Comparison of ENCODE assay signal across 10 cellular contexts in genomic region chr15:90882781-90883525, GRCh38. TPM values are rescaled to one million over a fixed set of nuclear protein-coding genes. Genes with fewer than 3 reads are reported as not detected.
DNase-seq lines count a peak whose midpoint lies in the region; ATAC-seq and TF ChIP-seq lines count a peak whose summit lies in the region.
"Had no signal": no experiment of that assay in that cellular context is flagged by ENCODE, and none has a peak within 500 bp of the region (broad histone marks: within the 10 kb centered on the region; RNA-seq: fewer than 3 reads in every experiment).

No MANE protein-coding gene starts in this region.

- TF ChIP-seq EP300 in transverse colon (IDR thresholded peaks at IDR 0.05; ENCODE audit: low read depth): no peak

- TF ChIP-seq CTCF in natural killer cell (IDR thresholded peaks at IDR 0.05) (no peak), transverse colon (IDR thresholded peaks at IDR 0.05) (no peak)

- WGBS in transverse colon (ENCODE audit: low coverage in 1 of 2), 2 donors: 63 to 69% methylated on average over 2 to 13 of the region's 13 CpGs

- peaks cover 24% of the 10 kb centered on the region for H3K36me3 Mint-ChIP-seq in activated naive CD4-positive, alpha-beta T cell treated with anti-CD3 and anti-CD28 coated beads, Interleukin-2, amount 10 ng/mL, durations not matched to agents 7 days and 5 days
- peaks cover 93% of the 10 kb centered on the region for H3K36me3 Mint-ChIP-seq in dendritic cell treated with granulocyte-macrophage colony-stimulating factor and Interleukin-4, amounts not matched to agents 40 ng/mL and 50 ng/mL, for 4 days (ENCODE audit: low read depth)
- no peaks in the 10 kb centered on the region for H3K36me3 Mint-ChIP-seq in natural killer cell

- no peaks in the 10 kb centered on the region for H3K9me3 Mint-ChIP-seq in activated naive CD4-positive, alpha-beta T cell treated with anti-CD3 and anti-CD28 coated beads, Interleukin-2, amount 10 ng/mL, durations not matched to agents 7 days and 5 days
- no peaks in the 10 kb centered on the region for H3K9me3 Mint-ChIP-seq in dendritic cell treated with granulocyte-macrophage colony-stimulating factor and Interleukin-4, amounts not matched to agents 40 ng/mL and 50 ng/mL, for 4 days
- H3K9me3 Mint-ChIP-seq in natural killer cell: no peaks in the 10 kb centered on the region

- in situ Hi-C loops in transverse colon (cut with MboI; ENCODE audit: low pct_ligation_motif_present in 1 of 4, low pct_unique_long_range_greater_than_20kb in 1 of 4, low sequenced_read_pairs in 3 of 4): loop anchor here in 3 of 4 donors (10.0 to 25.0 kb wide), 3 partner anchors 221 to 571 kb away; no protein-coding TSS in a partner anchor

- H3K27ac ChIP-seq in transverse colon: peak overlapping the region; percentile 86 to 92 (median 90)

- no peak overlapping the region for H3K4me3 ChIP-seq in transverse colon

- H3K4me1 ChIP-seq in transverse colon: peaks cover 6 to 35% (median 23%) of the 10 kb centered on the region in 4 donors

- intact Hi-C loops in dendritic cell treated with granulocyte-macrophage colony-stimulating factor and Interleukin-4, amounts not matched to agents 40 ng/mL and 50 ng/mL, for 4 days (cut with micrococcal nuclease): loop anchor here (10.0 kb wide), 1 partner anchor 52 kb away; the partner anchor contains the start of genes HDDC3 and UNC45A
- intact Hi-C loops in natural killer cell (cut with micrococcal nuclease): no loop called here
- intact Hi-C loops in transverse colon (cut with DNase I; ENCODE audit: low total_unique reads): loop anchor here (10.0 kb wide), 1 partner anchor 168 kb away; the partner anchor contains the start of gene BLM

- CTCF ChIA-PET in activated naive CD4-positive, alpha-beta T cell treated with anti-CD3 and anti-CD28 coated beads, Interleukin-2, amount 10 ng/mL, durations not matched to agents 7 days and 5 days (lab: Charles Lee): interaction anchor here (4.4 kb wide), 1 partner anchor 234 kb away, joined by 78 read pairs; no protein-coding TSS in a partner anchor

- no peak overlapping the region for H3K4me3 Mint-ChIP-seq in activated naive CD4-positive, alpha-beta T cell treated with anti-CD3 and anti-CD28 coated beads, Interleukin-2, amount 10 ng/mL, durations not matched to agents 7 days and 5 days
- peak overlapping the region; percentile 98 for H3K4me3 Mint-ChIP-seq in dendritic cell treated with granulocyte-macrophage colony-stimulating factor and Interleukin-4, amounts not matched to agents 40 ng/mL and 50 ng/mL, for 4 days
- H3K4me3 Mint-ChIP-seq in natural killer cell: peak overlapping the region; percentile 45

- H3K27me3 Mint-ChIP-seq in activated naive CD4-positive, alpha-beta T cell treated with anti-CD3 and anti-CD28 coated beads, Interleukin-2, amount 10 ng/mL, durations not matched to agents 7 days and 5 days: no peaks in the 10 kb centered on the region
- no peaks in the 10 kb centered on the region for H3K27me3 Mint-ChIP-seq in dendritic cell treated with granulocyte-macrophage colony-stimulating factor and Interleukin-4, amounts not matched to agents 40 ng/mL and 50 ng/mL, for 4 days
- H3K27me3 Mint-ChIP-seq in natural killer cell (ENCODE audit: low read depth in 2 of 2): no peaks in the 10 kb centered on the region

- H3K9me3 ChIP-seq in transverse colon: no peaks in the 10 kb centered on the region

- no peaks in the 10 kb centered on the region for H3K27me3 ChIP-seq in transverse colon

- TF ChIP-seq POLR2A in transverse colon (IDR thresholded peaks at IDR 0.05): no peak

- no peak for ATAC-seq in natural killer cell
- ATAC-seq: activated CD4-positive, CD25-positive, alpha-beta regulatory T cell treated with anti-CD3 and anti-CD28 coated beads, Interleukin-2, amount 50 U/mL, for 24 hours had no signal

- peaks cover 0 to 19% (median 8%) of the 10 kb centered on the region in 4 donors for H3K36me3 ChIP-seq in transverse colon

- H3K4me1 Mint-ChIP-seq in activated naive CD4-positive, alpha-beta T cell treated with anti-CD3 and anti-CD28 coated beads, Interleukin-2, amount 10 ng/mL, durations not matched to agents 7 days and 5 days: peaks cover 37% of the 10 kb centered on the region
- H3K4me1 Mint-ChIP-seq in dendritic cell treated with granulocyte-macrophage colony-stimulating factor and Interleukin-4, amounts not matched to agents 40 ng/mL and 50 ng/mL, for 4 days (ENCODE audit: low read depth): peaks cover 79% of the 10 kb centered on the region
- H3K4me1 Mint-ChIP-seq in natural killer cell: peaks cover 19 to 31% of the 10 kb centered on the region in 2 donors

- DNase-seq in activated naive CD4-positive, alpha-beta T cell treated with anti-CD3 and anti-CD28 coated beads, Interleukin-2, amount 10 ng/mL, durations not matched to agents 7 days and 5 days: no peak
- DNase-seq in activated naive CD4-positive, alpha-beta T cell (lab: John Stamatoyannopoulos, UW): no peak
- DNase-seq in natural killer cell (no peak), transverse colon (no peak), COR-L47 (lab: John Stamatoyannopoulos, UW) (no peak), GM19240 (ENCODE audit: insufficient read length, low spot score) (no peak), A172 (ENCODE audit: low spot score) (no peak)
- DNase-seq: NCI-H1092 treated with DMSO at 0.1 percent for 48 hours had no signal

- H3K27ac Mint-ChIP-seq in activated naive CD4-positive, alpha-beta T cell treated with anti-CD3 and anti-CD28 coated beads, Interleukin-2, amount 10 ng/mL, durations not matched to agents 7 days and 5 days: peak overlapping the region; percentile 62
- peak overlapping the region; percentile 95 for H3K27ac Mint-ChIP-seq in dendritic cell treated with granulocyte-macrophage colony-stimulating factor and Interleukin-4, amounts not matched to agents 40 ng/mL and 50 ng/mL, for 4 days
- H3K27ac Mint-ChIP-seq in natural killer cell: peak overlapping the region; percentile 60 to 86

RNA-seq across cellular contexts. Expression of gene FES, which starts 1.4 kb away (rescaled TPM):
- total RNA-seq in natural killer cell (10 to 100 TPM; 35.8 to 70.3 (median 52.5) TPM), transverse colon (10 to 100 TPM in 3 of 4 donors, 1 to 10 TPM in 1; 7.0 to 18.3 (median 14.0) TPM)
- total RNA-seq in A172 (2014; rRNA removed; shearing (Covaris generic)): 0.12 and 0.14 TPM in 2 replicates

RNA-seq across cellular contexts. Expression of gene FURIN, which starts 14.6 kb away (rescaled TPM):
- total RNA-seq in natural killer cell: 100 to 1,000 TPM; 110 to 178 (median 172) TPM
- total RNA-seq in transverse colon: 100 to 1,000 TPM in 1 of 4 donors, 10 to 100 TPM in 3; 64.6 to 109 (median 80.6) TPM
- 56.1 and 60.0 TPM in 2 replicates for total RNA-seq in A172 (2014; rRNA removed; shearing (Covaris generic))

RNA-seq across cellular contexts. Expression of gene MAN2A2, which starts 20.1 kb away (rescaled TPM):
- total RNA-seq in natural killer cell (100 to 1,000 TPM; 158 to 200 (median 177) TPM), transverse colon (100 to 1,000 TPM in 2 of 4 donors, 10 to 100 TPM in 2; 46.8 to 109 (median 86.4) TPM)
- total RNA-seq in A172 (2014; rRNA removed; shearing (Covaris generic)): 7.3 and 8.0 TPM in 2 replicates

RNA-seq across cellular contexts. Expression of gene HDDC3, which starts 49.4 kb away (rescaled TPM):
- total RNA-seq in natural killer cell (10 to 100 TPM; 11.2 to 14.5 (median 12.1) TPM), transverse colon (10 to 100 TPM; 13.8 to 21.8 (median 17.9) TPM)
- total RNA-seq in A172 (2014; rRNA removed; shearing (Covaris generic)): 11.3 and 15.4 TPM in 2 replicates

RNA-seq across cellular contexts. Expression of gene UNC45A, which starts 52.1 kb away (rescaled TPM):
- total RNA-seq in natural killer cell: 10 to 100 TPM; 39.0 to 58.1 (median 51.5) TPM
- 100 to 1,000 TPM in 1 of 4 donors, 10 to 100 TPM in 3; 34.4 to 142 (median 52.9) TPM for total RNA-seq in transverse colon
- 64.5 and 64.7 TPM in 2 replicates for total RNA-seq in A172 (2014; rRNA removed; shearing (Covaris generic))
